ENCODE assay signal across 16 cellular contexts in genomic region chr14:75023108-75023507, GRCh38.
"Had no signal": no experiment of that assay in that cellular context is flagged by ENCODE, and none has a peak within 500 bp of the region (broad histone marks: within the 10 kb centered on the region; RNA-seq: fewer than 3 reads in every experiment).

No MANE protein-coding gene starts in this region.

- H3K9me3 Mint-ChIP-seq: activated naive CD4-positive, alpha-beta T cell treated with anti-CD3 and anti-CD28 coated beads, Interleukin-2, amount 50 U/mL, for 72 hours; brain; endodermal cell; nephron progenitor cell; stimulated activated memory B cell treated with anti-CD40 and anti-IgM and Interleukin-4, amounts not matched to agents 10 μg/mL and 1 μg/mL and 100 μg/mL, for 72 hours; WTC11 had no signal

- H3K27ac ChIP-seq: epithelial cell of prostate, parathyroid adenoma, right lobe of liver, suprapubic skin, tibial nerve had no signal

- DNase-seq: activated T-cell treated with anti-CD3 and anti-CD28 coated beads, Interleukin-2, amount 50 U/mL, for 1 hour; aorta; right lobe of liver; stomach; T-helper 9 cell had no signal

- H3K27me3 Mint-ChIP-seq: brain; stimulated activated memory B cell treated with anti-CD40 and anti-IgM and Interleukin-4, amounts not matched to agents 10 μg/mL and 1 μg/mL and 100 μg/mL, for 72 hours had no signal

- H3K4me3 ChIP-seq: right lobe of liver, smooth muscle cell, stomach, suprapubic skin, tibial nerve had no signal

- H3K36me3 Mint-ChIP-seq: activated naive CD4-positive, alpha-beta T cell treated with anti-CD3 and anti-CD28 coated beads, Interleukin-2, amount 50 U/mL, for 72 hours had no signal

- H3K4me2 ChIP-seq: smooth muscle cell had no signal

- H3K4me1 Mint-ChIP-seq: brain; endodermal cell; nephron progenitor cell; stimulated activated memory B cell treated with anti-CD40 and anti-IgM and Interleukin-4, amounts not matched to agents 10 μg/mL and 1 μg/mL and 100 μg/mL, for 72 hours; WTC11 had no signal

- H2AFZ ChIP-seq: parathyroid adenoma had no signal

- H3K4me1 ChIP-seq: parathyroid adenoma, right lobe of liver, tibial nerve had no signal

- H3K4me3 Mint-ChIP-seq: brain; endodermal cell; nephron progenitor cell; stimulated activated memory B cell treated with anti-CD40 and anti-IgM and Interleukin-4, amounts not matched to agents 10 μg/mL and 1 μg/mL and 100 μg/mL, for 72 hours; WTC11 had no signal

- H3K9ac ChIP-seq: parathyroid adenoma had no signal

- H3K27me3 ChIP-seq: right lobe of liver, stomach, suprapubic skin, tibial nerve had no signal

- H3K27ac Mint-ChIP-seq: activated naive CD4-positive, alpha-beta T cell treated with anti-CD3 and anti-CD28 coated beads, Interleukin-2, amount 50 U/mL, for 72 hours; brain; endodermal cell; nephron progenitor cell; stimulated activated memory B cell treated with anti-CD40 and anti-IgM and Interleukin-4, amounts not matched to agents 10 μg/mL and 1 μg/mL and 100 μg/mL, for 72 hours; WTC11 had no signal

- H3K9me3 ChIP-seq: right lobe of liver, stomach, suprapubic skin, tibial nerve had no signal
